24 cellular contexts compared by ENCODE assay signal in the genomic region with DNA sequence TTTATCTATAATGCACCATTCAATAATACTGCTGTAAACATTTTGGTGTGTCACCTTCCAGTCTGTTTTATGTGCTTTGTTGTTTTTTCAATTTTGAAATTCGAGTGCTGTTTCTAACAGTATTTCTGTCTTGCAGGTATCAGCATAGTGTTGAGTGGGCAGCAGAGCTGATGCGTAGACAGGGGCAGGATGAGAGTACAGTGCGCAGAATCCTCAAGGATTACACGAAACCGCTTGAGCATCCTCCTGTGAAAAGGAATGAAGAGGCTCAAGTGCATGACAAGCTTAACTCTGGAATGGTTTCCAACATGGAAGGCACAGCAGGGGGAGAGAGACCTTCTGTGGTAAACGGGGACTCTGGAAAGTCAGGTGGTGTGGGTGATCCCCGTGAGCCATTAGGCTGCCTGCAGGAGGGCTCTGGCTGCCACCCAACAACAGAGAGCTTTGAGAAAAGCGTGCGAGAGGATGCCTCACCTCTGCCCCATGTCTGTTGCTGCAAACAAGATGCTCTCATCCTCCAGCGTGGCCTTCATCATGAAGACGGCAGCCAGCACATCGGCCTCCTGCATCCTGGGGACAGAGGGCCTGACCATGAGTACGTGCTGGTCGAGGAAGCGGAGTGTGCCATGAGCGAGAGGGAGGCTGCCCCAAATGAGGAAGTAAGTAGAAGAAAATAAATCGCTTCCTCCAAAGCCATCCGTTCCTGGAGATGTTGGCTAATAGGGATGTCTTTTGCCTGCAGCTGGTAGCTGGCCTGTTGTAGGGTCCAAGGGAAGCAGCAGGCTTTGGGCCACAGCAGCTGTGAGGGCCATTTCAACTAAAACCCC. TPM values are rescaled to one million over a fixed set of nuclear protein-coding genes. Genes with fewer than 3 reads are reported as not detected.
DNase-seq lines count a peak whose midpoint lies in the region; TF ChIP-seq lines count a peak whose summit lies in the region.
"Had no signal": no experiment of that assay in that cellular context is flagged by ENCODE, and none has a peak within 500 bp of the region (broad histone marks: within the 10 kb centered on the region; RNA-seq: fewer than 3 reads in every experiment).

No MANE protein-coding gene starts in this region.

- H3K9me3 Mint-ChIP-seq in activated naive CD4-positive, alpha-beta T cell treated with anti-CD3 and anti-CD28 coated beads, Interleukin-2, amount 50 U/mL, for 24 hours = no peaks in the 10 kb centered on the region
- no peaks in the 10 kb centered on the region for H3K9me3 Mint-ChIP-seq in endothelial cell (ENCODE audit: unreplicated experiment)
- H3K9me3 Mint-ChIP-seq: activated CD4-positive, alpha-beta T cell treated with anti-CD3 and anti-CD28 coated beads, Interleukin-2, amount 10 ng/mL, durations not matched to agents 7 days and 5 days; activated naive CD8-positive, alpha-beta T cell treated with anti-CD3 and anti-CD28 coated beads for 36 hours; central memory CD8-positive, alpha-beta T cell; HFFc6; stimulated activated naive CD8-positive, alpha-beta T cell treated with anti-CD3 and anti-CD28 coated beads, Interleukin-15, amount 100 ng/mL, for 72 hours had no signal

- peaks cover 25% of the 10 kb centered on the region for H3K36me3 Mint-ChIP-seq in activated naive CD4-positive, alpha-beta T cell treated with anti-CD3 and anti-CD28 coated beads, Interleukin-2, amount 50 U/mL, for 24 hours
- peaks cover 17% of the 10 kb centered on the region for H3K36me3 Mint-ChIP-seq in endothelial cell (ENCODE audit: low read depth, unreplicated experiment)

- peak overlapping the region; percentile 35 for H3K27ac Mint-ChIP-seq in activated naive CD4-positive, alpha-beta T cell treated with anti-CD3 and anti-CD28 coated beads, Interleukin-2, amount 50 U/mL, for 24 hours
- no peak overlapping the region for H3K27ac Mint-ChIP-seq in endothelial cell (ENCODE audit: unreplicated experiment)
- H3K27ac Mint-ChIP-seq: activated CD4-positive, alpha-beta T cell treated with anti-CD3 and anti-CD28 coated beads, Interleukin-2, amount 10 ng/mL, durations not matched to agents 7 days and 5 days; activated CD8-positive, alpha-beta memory T cell treated with anti-CD3 and anti-CD28 coated beads, Interleukin-2, amount 10 ng/mL, durations not matched to agents 7 days and 5 days; activated naive CD8-positive, alpha-beta T cell treated with anti-CD3 and anti-CD28 coated beads for 36 hours; B cell; HFFc6 had no signal

- H3K4me1 Mint-ChIP-seq in activated naive CD4-positive, alpha-beta T cell treated with anti-CD3 and anti-CD28 coated beads, Interleukin-2, amount 50 U/mL, for 24 hours = no peaks in the 10 kb centered on the region
- no peaks in the 10 kb centered on the region for H3K4me1 Mint-ChIP-seq in endothelial cell (ENCODE audit: unreplicated experiment)
- H3K4me1 Mint-ChIP-seq: activated CD4-positive, alpha-beta T cell treated with anti-CD3 and anti-CD28 coated beads, Interleukin-2, amount 10 ng/mL, durations not matched to agents 7 days and 5 days; activated CD8-positive, alpha-beta memory T cell treated with anti-CD3 and anti-CD28 coated beads, Interleukin-2, amount 10 ng/mL, durations not matched to agents 7 days and 5 days; activated naive CD8-positive, alpha-beta T cell treated with anti-CD3 and anti-CD28 coated beads for 36 hours; B cell; central memory CD8-positive, alpha-beta T cell; stimulated activated naive CD8-positive, alpha-beta T cell treated with anti-CD3 and anti-CD28 coated beads, Interleukin-15, amount 100 ng/mL, for 72 hours had no signal

- in situ Hi-C loops in ACHN (cut with HindIII; ENCODE audit: low pct_ligation_motif_present, low pct_unique_long_range_greater_than_20kb, low sequenced_read_pairs) = no loop called here

- no peak overlapping the region for H3K4me3 Mint-ChIP-seq in activated naive CD4-positive, alpha-beta T cell treated with anti-CD3 and anti-CD28 coated beads, Interleukin-2, amount 50 U/mL, for 24 hours
- H3K4me3 Mint-ChIP-seq in endothelial cell (ENCODE audit: unreplicated experiment) = peak overlapping the region; percentile 26
- H3K4me3 Mint-ChIP-seq: activated CD4-positive, alpha-beta T cell treated with anti-CD3 and anti-CD28 coated beads, Interleukin-2, amount 10 ng/mL, durations not matched to agents 7 days and 5 days; activated CD8-positive, alpha-beta memory T cell treated with anti-CD3 and anti-CD28 coated beads, Interleukin-2, amount 10 ng/mL, durations not matched to agents 7 days and 5 days; activated naive CD8-positive, alpha-beta T cell treated with anti-CD3 and anti-CD28 coated beads for 36 hours; B cell; central memory CD8-positive, alpha-beta T cell; HFFc6; stimulated activated naive CD8-positive, alpha-beta T cell treated with anti-CD3 and anti-CD28 coated beads, Interleukin-15, amount 100 ng/mL, for 72 hours had no signal

- DNase-seq in activated naive CD4-positive, alpha-beta T cell treated with anti-CD3 and anti-CD28 coated beads, Interleukin-2, amount 50 U/mL, for 16 hours = no peak
- DNase-seq in NOMO-1 (lab: John Stamatoyannopoulos, UW; ENCODE audit: unreplicated experiment in 2 of 2) = peak; percentile 83 to 90
- DNase-seq in endothelial cell (ENCODE audit: low spot score) = no peak
- peak; percentile 29 for DNase-seq in smooth muscle cell of the brain vasculature (ENCODE audit: low read depth, low spot score)
- DNase-seq in NCI-H1092 treated with DMSO at 0.1 percent for 48 hours (lab: John Stamatoyannopoulos, UW) = no peak
- no peak for DNase-seq in HPDE6-E6E7 (ENCODE audit: extremely low spot score)
- DNase-seq in ACHN = no peak
- DNase-seq: activated CD4-positive, alpha-beta T cell treated with anti-CD3 and anti-CD28 coated beads, Interleukin-2, amount 10 ng/mL, durations not matched to agents 7 days and 5 days; activated CD8-positive, alpha-beta memory T cell treated with anti-CD3 and anti-CD28 coated beads, Interleukin-2, amount 10 ng/mL, durations not matched to agents 7 days and 5 days; activated naive CD8-positive, alpha-beta T cell treated with anti-CD3 and anti-CD28 coated beads for 36 hours; DND-41; dorsolateral prefrontal cortex; HFFc6; hypothalamus; NCI-H748 treated with DMSO at 0.1 percent for 48 hours; occipital lobe; SHP77 treated with DMSO at 0.1 percent for 48 hours; stimulated activated naive CD8-positive, alpha-beta T cell treated with anti-CD3 and anti-CD28 coated beads, Interleukin-15, amount 100 ng/mL, for 72 hours had no signal

- H3K27me3 Mint-ChIP-seq in activated naive CD4-positive, alpha-beta T cell treated with anti-CD3 and anti-CD28 coated beads, Interleukin-2, amount 50 U/mL, for 24 hours = no peaks in the 10 kb centered on the region
- H3K27me3 Mint-ChIP-seq in endothelial cell (ENCODE audit: unreplicated experiment) = peaks cover 1% of the 10 kb centered on the region
- H3K27me3 Mint-ChIP-seq: activated CD4-positive, alpha-beta T cell treated with anti-CD3 and anti-CD28 coated beads, Interleukin-2, amount 10 ng/mL, durations not matched to agents 7 days and 5 days; activated CD8-positive, alpha-beta memory T cell treated with anti-CD3 and anti-CD28 coated beads, Interleukin-2, amount 10 ng/mL, durations not matched to agents 7 days and 5 days; activated naive CD8-positive, alpha-beta T cell treated with anti-CD3 and anti-CD28 coated beads for 36 hours; B cell; central memory CD8-positive, alpha-beta T cell; stimulated activated naive CD8-positive, alpha-beta T cell treated with anti-CD3 and anti-CD28 coated beads, Interleukin-15, amount 100 ng/mL, for 72 hours had no signal

- TF ChIP-seq CTCF in endothelial cell (IDR thresholded peaks at IDR 0.05; ENCODE audit: unreplicated experiment) = no peak

RNA-seq across cellular contexts. Expression of a gene that starts 19.1 kb away (rescaled TPM):
- 8.7 TPM for total RNA-seq in endothelial cell (ENCODE audit: unreplicated experiment)

RNA-seq across cellular contexts. Expression of a gene that starts 42.0 kb away (rescaled TPM):
- total RNA-seq in endothelial cell (ENCODE audit: unreplicated experiment) = not detected
- total RNA-seq: A172; activated CD4-positive, alpha-beta T cell treated with anti-CD3 and anti-CD28 coated beads, Interleukin-2, amount 10 ng/mL, durations not matched to agents 7 days and 5 days; activated CD8-positive, alpha-beta memory T cell treated with anti-CD3 and anti-CD28 coated beads, Interleukin-2, amount 10 ng/mL, durations not matched to agents 7 days and 5 days; activated naive CD8-positive, alpha-beta T cell treated with anti-CD3 and anti-CD28 coated beads for 36 hours; B cell; HFFc6; lung microvascular endothelial cell; occipital lobe; T-helper 1 cell treated with Interleukin-12 subunit alpha and Interleukin-12 subunit beta and Interleukin-4 antibody, amounts not matched to agents 30 ng/mL and 1 ng/mL, for 36 hours had no signal

RNA-seq across cellular contexts. Expression of a gene that starts 53.5 kb away (rescaled TPM):
- 22.0 TPM for total RNA-seq in endothelial cell (ENCODE audit: unreplicated experiment)

Comparison
In these comparisons a context has a peak if more than half of its experiments do, and no peak if none do; other contexts are left out.
1. DNase-seq: peak in NOMO-1 (2 of 2) and smooth muscle cell of the brain vasculature (single experiment); none in activated naive CD4-positive, alpha-beta T cell treated with anti-CD3 and anti-CD28 coated beads, Interleukin-2, amount 50 U/mL, for 16 hours (single experiment), endothelial cell (single experiment), NCI-H1092 treated with DMSO at 0.1 percent for 48 hours (single experiment), HPDE6-E6E7 (single experiment) and ACHN (single experiment).